Comparison of ENCODE assay signal across 10 cellular contexts in genomic region chr9:134899168-134899567, GRCh38. TPM values are rescaled to one million over a fixed set of nuclear protein-coding genes. Genes with fewer than 3 reads are reported as not detected.
"Had no signal": no experiment of that assay in that cellular context is flagged by ENCODE, and none has a peak within 500 bp of the region (broad histone marks: within the 10 kb centered on the region; RNA-seq: fewer than 3 reads in every experiment).

No MANE protein-coding gene starts in this region.

- ATAC-seq: GM23338 had no signal

- DNase-seq: GM23248, GOT3, H7, H9, HCEC 1CT, HFFc6 had no signal

- H3K36me3 ChIP-seq: HAP-1 had no signal

- H3K9me3 ChIP-seq: HAP-1 had no signal

- H3K4me1 ChIP-seq: HAP-1 had no signal

- H3K27ac ChIP-seq: GM23248 had no signal

- H2AFZ ChIP-seq: GM23248, GM23338 had no signal

- H3K4me2 ChIP-seq: GM23338 had no signal

- H3K4me3 ChIP-seq: GM23248, GM23338, HAP-1 had no signal

- H3K9ac ChIP-seq: GM23248 had no signal

RNA-seq across cellular contexts. Expression of gene FCN1, which starts 18.5 kb away (rescaled TPM):
- total RNA-seq: GM23248, GM23338, H1, H4, H7, H9, HFFc6 had no signal
- polyA plus RNA-seq: GM23248, GM23338, H1 had no signal

RNA-seq across cellular contexts. Expression of gene FCN2, which starts 18.6 kb away (rescaled TPM):
- total RNA-seq: GM23248, GM23338, H1, H4, H7, H9, HFFc6 had no signal
- polyA plus RNA-seq: GM23248, GM23338, H1 had no signal
